ENCODE assay signal across 1 cellular context in the genomic region with DNA sequence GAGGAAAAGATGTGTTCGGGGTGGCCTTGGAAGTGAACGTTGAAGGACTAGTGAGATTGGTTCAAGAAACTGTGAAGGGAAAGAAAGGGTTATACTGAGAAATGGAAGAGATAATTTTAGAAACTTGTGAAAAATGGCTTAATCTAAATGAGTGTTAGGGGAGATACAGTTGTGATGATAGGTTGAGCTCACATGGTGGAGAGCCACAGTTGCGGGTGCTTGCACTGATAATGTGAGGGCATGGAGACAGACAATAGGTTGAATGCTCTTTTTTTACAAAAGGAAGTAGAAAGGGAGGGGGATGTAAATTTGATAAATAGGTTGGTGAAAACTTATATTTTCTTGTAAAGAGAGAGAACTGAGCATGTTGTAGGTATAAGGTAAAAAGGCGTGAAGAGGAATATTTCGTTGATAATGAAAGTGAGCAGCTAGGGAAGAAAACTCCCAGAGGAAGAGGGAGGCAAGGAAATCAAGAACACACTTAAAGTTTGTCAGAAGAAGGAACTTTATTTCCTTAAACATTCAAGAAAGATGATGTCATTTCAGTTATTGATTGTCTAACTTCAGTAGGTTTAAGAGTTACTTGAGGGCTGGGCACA.
TF ChIP-seq lines count a peak whose summit lies in the region.

No MANE protein-coding gene starts in this region.

TF ChIP-seq in HepG2, 621 proteins besides CTCF, POLR2A, EP300 and RAD21:
- peak; percentile 79 for TF ChIP-seq ATF7 (IDR thresholded peaks at IDR 0.05)
- no peak for TF ChIP-seq ATF7 (CRISPR knock-in tag; IDR thresholded peaks at IDR 0.05)
- no peak for TF ChIP-seq CHCHD3 (CRISPR knock-in tag; IDR thresholded peaks at IDR 0.05)
